ENCODE assay signal across 1 cellular context in the genomic region with DNA sequence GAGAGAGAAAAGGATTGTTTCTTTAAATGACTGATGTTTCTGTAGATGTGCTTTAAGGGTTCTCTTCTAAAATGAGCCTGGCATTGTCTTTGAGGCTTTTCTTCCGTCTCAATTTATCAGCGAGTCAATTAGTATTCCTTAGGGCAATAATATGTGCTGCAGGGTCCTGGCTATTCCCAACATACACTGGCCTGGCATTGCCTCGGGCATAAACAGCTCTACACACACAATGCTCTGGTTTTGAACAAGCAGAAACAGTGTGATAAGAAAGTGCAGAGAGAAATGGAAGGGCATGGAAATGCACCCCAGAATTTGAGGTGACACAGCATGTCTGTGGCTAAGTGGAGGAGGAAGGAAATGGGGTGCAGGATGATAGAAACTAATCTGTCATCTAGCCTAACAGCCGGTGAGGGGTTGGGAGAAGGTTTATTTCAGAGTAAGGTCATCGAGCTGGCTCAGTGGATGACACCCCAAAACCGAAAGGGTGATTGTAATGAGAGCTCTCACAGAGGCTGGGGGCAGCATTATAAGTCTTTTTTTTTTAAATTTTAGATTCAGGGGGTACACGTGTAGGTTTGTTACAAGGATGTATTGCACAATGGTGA.
TF ChIP-seq lines count a peak whose summit lies in the region.

No MANE protein-coding gene starts in this region.

TF ChIP-seq in GM23338, 12 proteins besides CTCF, POLR2A, EP300 and RAD21 (continued from another document):
- TF ChIP-seq, protein P1, sequence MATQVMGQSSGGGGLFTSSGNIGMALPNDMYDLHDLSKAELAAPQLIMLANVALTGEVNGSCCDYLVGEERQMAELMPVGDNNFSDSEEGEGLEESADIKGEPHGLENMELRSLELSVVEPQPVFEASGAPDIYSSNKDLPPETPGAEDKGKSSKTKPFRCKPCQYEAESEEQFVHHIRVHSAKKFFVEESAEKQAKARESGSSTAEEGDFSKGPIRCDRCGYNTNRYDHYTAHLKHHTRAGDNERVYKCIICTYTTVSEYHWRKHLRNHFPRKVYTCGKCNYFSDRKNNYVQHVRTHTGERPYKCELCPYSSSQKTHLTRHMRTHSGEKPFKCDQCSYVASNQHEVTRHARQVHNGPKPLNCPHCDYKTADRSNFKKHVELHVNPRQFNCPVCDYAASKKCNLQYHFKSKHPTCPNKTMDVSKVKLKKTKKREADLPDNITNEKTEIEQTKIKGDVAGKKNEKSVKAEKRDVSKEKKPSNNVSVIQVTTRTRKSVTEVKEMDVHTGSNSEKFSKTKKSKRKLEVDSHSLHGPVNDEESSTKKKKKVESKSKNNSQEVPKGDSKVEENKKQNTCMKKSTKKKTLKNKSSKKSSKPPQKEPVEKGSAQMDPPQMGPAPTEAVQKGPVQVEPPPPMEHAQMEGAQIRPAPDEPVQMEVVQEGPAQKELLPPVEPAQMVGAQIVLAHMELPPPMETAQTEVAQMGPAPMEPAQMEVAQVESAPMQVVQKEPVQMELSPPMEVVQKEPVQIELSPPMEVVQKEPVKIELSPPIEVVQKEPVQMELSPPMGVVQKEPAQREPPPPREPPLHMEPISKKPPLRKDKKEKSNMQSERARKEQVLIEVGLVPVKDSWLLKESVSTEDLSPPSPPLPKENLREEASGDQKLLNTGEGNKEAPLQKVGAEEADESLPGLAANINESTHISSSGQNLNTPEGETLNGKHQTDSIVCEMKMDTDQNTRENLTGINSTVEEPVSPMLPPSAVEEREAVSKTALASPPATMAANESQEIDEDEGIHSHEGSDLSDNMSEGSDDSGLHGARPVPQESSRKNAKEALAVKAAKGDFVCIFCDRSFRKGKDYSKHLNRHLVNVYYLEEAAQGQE (IDR thresholded peaks at IDR 0.05; ENCODE audit: unreplicated experiment), result no peak
- TF ChIP-seq STAT1 (IDR thresholded peaks at IDR 0.05; ENCODE audit: unreplicated experiment) (no peak), POLR2AphosphoS5 (IDR thresholded peaks at IDR 0.05; ENCODE audit: low read depth) (no peak), EZH2phosphoT487 (IDR thresholded peaks at IDR 0.05; ENCODE audit: unreplicated experiment) (no peak)
